ENCODE assay signal across 20 cellular contexts in genomic region chr3:110710605-110711004, GRCh38.
"Had no signal": no experiment of that assay in that cellular context is flagged by ENCODE, and none has a peak within 500 bp of the region (broad histone marks: within the 10 kb centered on the region; RNA-seq: fewer than 3 reads in every experiment).

No MANE protein-coding gene starts in this region.

- H3K4me3 ChIP-seq: breast epithelium, mucosa of descending colon, right atrium auricular region, suprapubic skin, transverse colon, vagina had no signal

- H3K27me3 ChIP-seq: breast epithelium, right atrium auricular region, suprapubic skin, transverse colon, vagina had no signal

- H3K27ac ChIP-seq: breast epithelium, right atrium auricular region, suprapubic skin, transverse colon, vagina had no signal

- FAIRE-seq: frontal cortex had no signal

- ATAC-seq: mucosa of descending colon had no signal

- H3K36me3 ChIP-seq: breast epithelium, right atrium auricular region, suprapubic skin, transverse colon, vagina had no signal

- DNase-seq: activated CD4-positive, alpha-beta T cell treated with anti-CD3 and anti-CD28 coated beads, Interleukin-2, amount 50 U/mL, for 1 hour; activated CD8-positive, alpha-beta memory T cell treated with anti-CD3 and anti-CD28 coated beads for 24 hours; activated CD8-positive, alpha-beta memory T cell treated with anti-CD3 and anti-CD28 coated beads, Interleukin-2, amount 50 U/mL, for 48 hours; activated effector memory CD4-positive, alpha-beta T cell treated with anti-CD3 and anti-CD28 coated beads, Interleukin-2, amount 50 U/mL, for 16 hours; activated naive CD4-positive, alpha-beta T cell treated with anti-CD3 and anti-CD28 coated beads, Interleukin-2, amount 50 U/mL, for 16 hours; activated T-cell treated with anti-CD3 and anti-CD28 coated beads, Interleukin-2, amount 50 U/mL, for 48 hours; aorta; cortex of kidney; effector CD4-positive, alpha-beta T cell; head of caudate nucleus; mesenchymal stem cell; mucosa of descending colon; naive B cell; T-helper 9 cell; transverse colon had no signal

- H3K4me1 ChIP-seq: breast epithelium, right atrium auricular region, suprapubic skin, transverse colon, vagina had no signal

- H3K9me3 ChIP-seq: breast epithelium, mucosa of descending colon, right atrium auricular region, suprapubic skin, transverse colon, vagina had no signal
